Comparison of ENCODE assay signal across 29 cellular contexts in the genomic region with DNA sequence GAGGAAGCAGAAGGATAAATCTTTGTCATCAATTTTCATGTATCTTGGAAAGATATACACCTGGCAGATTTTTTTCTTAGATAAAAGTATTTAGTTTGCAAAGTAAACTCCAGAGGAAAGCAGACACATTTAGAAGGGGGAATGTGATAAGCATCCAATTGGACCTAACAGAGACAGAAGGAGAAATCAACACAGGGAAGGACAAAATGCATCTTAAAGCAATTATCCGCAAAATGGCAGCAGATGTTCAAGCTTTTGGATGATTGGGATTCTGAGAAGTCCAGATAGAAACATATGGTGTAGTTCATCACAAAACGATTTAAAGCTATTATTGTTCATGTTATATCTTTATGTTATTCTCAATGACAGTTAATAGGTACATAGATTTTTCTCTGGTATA.
"Had no signal": no experiment of that assay in that cellular context is flagged by ENCODE, and none has a peak within 500 bp of the region (broad histone marks: within the 10 kb centered on the region; RNA-seq: fewer than 3 reads in every experiment).

No MANE protein-coding gene starts in this region.

- ATAC-seq: left cardiac atrium, right lobe of liver had no signal

- H3K4me3 Mint-ChIP-seq: activated naive CD4-positive, alpha-beta T cell treated with anti-CD3 and anti-CD28 coated beads, Interleukin-2, amount 10 ng/mL, durations not matched to agents 7 days and 5 days; activated naive CD8-positive, alpha-beta T cell treated with anti-CD3 and anti-CD28 coated beads, Interleukin-2, amount 10 ng/mL, durations not matched to agents 7 days and 5 days; activated T-helper 1 cell treated with anti-CD3 and anti-CD28 coated beads, Interleukin-12 subunit alpha, Interleukin-12 subunit beta, Interleukin-2, Interleukin-4 antibody, amounts not matched to agents 30 ng/mL and 10 ng/mL and 1 ng/mL, durations not matched to agents 14 hours and 24 hours and 36 hours; brain; nephron progenitor cell; stimulated activated naive CD8-positive, alpha-beta T cell treated with anti-CD3 and anti-CD28 coated beads, Interleukin-15, Interleukin-2, amounts not matched to agents 100 ng/mL and 50 ng/mL, for 24 hours; type B pancreatic cell had no signal

- H3K27ac Mint-ChIP-seq: activated naive CD4-positive, alpha-beta T cell treated with anti-CD3 and anti-CD28 coated beads, Interleukin-2, amount 10 ng/mL, durations not matched to agents 7 days and 5 days; activated naive CD8-positive, alpha-beta T cell treated with anti-CD3 and anti-CD28 coated beads, Interleukin-2, amount 10 ng/mL, durations not matched to agents 7 days and 5 days; activated T-helper 1 cell treated with anti-CD3 and anti-CD28 coated beads, Interleukin-12 subunit alpha, Interleukin-12 subunit beta, Interleukin-2, Interleukin-4 antibody, amounts not matched to agents 30 ng/mL and 10 ng/mL and 1 ng/mL, durations not matched to agents 14 hours and 24 hours and 36 hours; brain; nephron progenitor cell; progenitor cell of endocrine pancreas; stimulated activated naive CD8-positive, alpha-beta T cell treated with anti-CD3 and anti-CD28 coated beads, Interleukin-15, Interleukin-2, amounts not matched to agents 100 ng/mL and 50 ng/mL, for 24 hours; type B pancreatic cell had no signal

- H3K27me3 ChIP-seq: ascending aorta, cardiac muscle cell, colonic mucosa, esophagus squamous epithelium, hepatocyte, ovary, uterus had no signal

- H3K9me3 Mint-ChIP-seq: activated naive CD4-positive, alpha-beta T cell treated with anti-CD3 and anti-CD28 coated beads, Interleukin-2, amount 10 ng/mL, durations not matched to agents 7 days and 5 days; activated naive CD8-positive, alpha-beta T cell treated with anti-CD3 and anti-CD28 coated beads, Interleukin-2, amount 10 ng/mL, durations not matched to agents 7 days and 5 days; activated T-helper 1 cell treated with anti-CD3 and anti-CD28 coated beads, Interleukin-12 subunit alpha, Interleukin-12 subunit beta, Interleukin-2, Interleukin-4 antibody, amounts not matched to agents 30 ng/mL and 10 ng/mL and 1 ng/mL, durations not matched to agents 14 hours and 24 hours and 36 hours; nephron progenitor cell; stimulated activated naive CD8-positive, alpha-beta T cell treated with anti-CD3 and anti-CD28 coated beads, Interleukin-15, Interleukin-2, amounts not matched to agents 100 ng/mL and 50 ng/mL, for 24 hours; type B pancreatic cell had no signal

- H3K27ac ChIP-seq: ascending aorta, cardiac muscle cell, colonic mucosa, epithelial cell of prostate, esophagus squamous epithelium, hepatocyte, ovary, right lobe of liver, thoracic aorta, uterus had no signal

- H3K4me1 ChIP-seq: ascending aorta, colonic mucosa, esophagus squamous epithelium, right lobe of liver, uterus had no signal

- H3K4me2 ChIP-seq: hepatocyte had no signal

- DNase-seq: activated CD4-positive, alpha-beta T cell treated with anti-CD3 and anti-CD28 coated beads for 4 hours; activated CD4-positive, alpha-beta T cell treated with anti-CD3 and anti-CD28 coated beads, Interleukin-2, amount 50 U/mL, for 48 hours; activated CD4-positive, CD25-positive, alpha-beta regulatory T cell; activated CD8-positive, alpha-beta memory T cell treated with anti-CD3 and anti-CD28 coated beads for 24 hours; activated gamma-delta T cell; activated naive CD4-positive, alpha-beta T cell treated with anti-CD3 and anti-CD28 coated beads, Interleukin-2, amount 10 ng/mL, durations not matched to agents 7 days and 5 days; activated naive CD8-positive, alpha-beta T cell treated with anti-CD3 and anti-CD28 coated beads, Interleukin-2, amount 10 ng/mL, durations not matched to agents 7 days and 5 days; cerebellar nuclear complex; colonic mucosa; effector CD8-positive, alpha-beta T cell; esophagus squamous epithelium; foreskin melanocyte; left cardiac atrium; mammary epithelial cell; nephron progenitor cell; ovary; right lobe of liver; stimulated activated CD4-positive, alpha-beta T cell treated with anti-CD3 and anti-CD28 coated beads, Interleukin-4, amount 100 ng/mL, for 1 hour; uterus had no signal

- H3K36me3 ChIP-seq: ascending aorta, cardiac muscle cell, colonic mucosa, esophagus squamous epithelium, ovary, right lobe of liver, thoracic aorta, uterus had no signal

- H3K36me3 Mint-ChIP-seq: activated naive CD4-positive, alpha-beta T cell treated with anti-CD3 and anti-CD28 coated beads, Interleukin-2, amount 10 ng/mL, durations not matched to agents 7 days and 5 days; activated naive CD8-positive, alpha-beta T cell treated with anti-CD3 and anti-CD28 coated beads, Interleukin-2, amount 10 ng/mL, durations not matched to agents 7 days and 5 days; brain; type B pancreatic cell had no signal

- H3K9me3 ChIP-seq: ascending aorta, colonic mucosa, esophagus squamous epithelium, ovary, right lobe of liver, thoracic aorta, uterus had no signal

- H3K27me3 Mint-ChIP-seq: activated naive CD4-positive, alpha-beta T cell treated with anti-CD3 and anti-CD28 coated beads, Interleukin-2, amount 10 ng/mL, durations not matched to agents 7 days and 5 days; activated naive CD8-positive, alpha-beta T cell treated with anti-CD3 and anti-CD28 coated beads, Interleukin-2, amount 10 ng/mL, durations not matched to agents 7 days and 5 days; brain; progenitor cell of endocrine pancreas; stimulated activated naive CD8-positive, alpha-beta T cell treated with anti-CD3 and anti-CD28 coated beads, Interleukin-15, Interleukin-2, amounts not matched to agents 100 ng/mL and 50 ng/mL, for 24 hours; type B pancreatic cell had no signal

- H3K4me3 ChIP-seq: ascending aorta, cardiac muscle cell, colonic mucosa, esophagus squamous epithelium, hepatocyte, ovary, right lobe of liver, thoracic aorta, uterus had no signal

- H3K4me1 Mint-ChIP-seq: activated naive CD4-positive, alpha-beta T cell treated with anti-CD3 and anti-CD28 coated beads, Interleukin-2, amount 10 ng/mL, durations not matched to agents 7 days and 5 days; activated naive CD8-positive, alpha-beta T cell treated with anti-CD3 and anti-CD28 coated beads, Interleukin-2, amount 10 ng/mL, durations not matched to agents 7 days and 5 days; nephron progenitor cell had no signal

- H2AFZ ChIP-seq: hepatocyte had no signal
